In the genomic region with DNA sequence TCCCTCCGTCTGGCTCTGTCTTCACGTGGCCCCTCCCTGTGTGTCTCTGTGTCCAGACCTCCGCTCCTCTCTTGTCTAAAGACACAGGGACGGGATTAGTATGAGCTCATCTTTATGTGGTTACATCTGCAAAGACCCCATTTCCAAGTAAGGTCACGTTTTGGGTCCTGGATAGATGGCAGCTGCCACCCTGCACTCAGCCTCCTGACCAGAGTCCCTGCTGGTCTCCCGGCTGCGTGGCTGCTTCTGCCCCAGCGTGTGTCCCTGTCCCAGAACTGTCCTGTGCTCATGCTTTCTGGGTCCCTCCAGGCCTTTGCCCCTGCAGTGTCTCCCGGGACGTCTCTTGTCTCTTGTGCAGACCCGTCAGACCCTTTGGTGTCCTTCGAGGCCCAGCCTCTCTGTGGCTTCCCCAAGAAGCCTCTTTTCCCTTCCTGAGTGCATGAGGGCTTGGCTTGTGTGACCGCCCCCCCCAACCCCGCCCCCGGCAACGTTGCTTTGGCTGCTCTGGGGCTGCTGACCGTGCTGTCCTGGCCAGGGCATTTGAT, we compare ENCODE assay signal across 25 cellular contexts.
DNase-seq lines count a peak whose midpoint lies in the region; ATAC-seq and TF ChIP-seq lines count a peak whose summit lies in the region.
"Had no signal": no experiment of that assay in that cellular context is flagged by ENCODE, and none has a peak within 500 bp of the region (broad histone marks: within the 10 kb centered on the region; RNA-seq: fewer than 3 reads in every experiment).

No MANE protein-coding gene starts in this region.

- intact Hi-C loops in posterior vena cava (cut with DNase I): no loop called here

- peaks cover 4 to 47% (median 29%) of the 10 kb centered on the region in 10 experiments; a peak in 18 of 20 replicates for H3K4me1 ChIP-seq in BLaER1 treated with 17β-estradiol and CSF1 and Interleukin-3, amounts not matched to agents 10 nM and 100 nM
- H3K4me1 ChIP-seq in SJCRH30: peaks cover 49% of the 10 kb centered on the region

- peak overlapping the region in 9 of 11 experiments; percentile 12 to 79 (median 56); a peak in 16 of 22 replicates for H3K4me2 ChIP-seq in BLaER1 treated with 17β-estradiol and CSF1 and Interleukin-3, amounts not matched to agents 10 nM and 100 nM

- H3K36me3 ChIP-seq in BLaER1 treated with 17β-estradiol and CSF1 and Interleukin-3, amounts not matched to agents 10 nM and 100 nM: no peaks in the 10 kb centered on the region
- no peaks in the 10 kb centered on the region for H3K36me3 ChIP-seq in SJCRH30
- H3K36me3 ChIP-seq: sigmoid colon, transverse colon had no signal

- H3K27me3 Mint-ChIP-seq in glutamatergic neuron (ENCODE audit: unreplicated experiment) (peaks cover 7% of the 10 kb centered on the region), HFFc6 (ENCODE audit: insufficient read depth) (peaks cover 11% of the 10 kb centered on the region)
- H3K27me3 Mint-ChIP-seq: activated CD4-positive, alpha-beta T cell treated with anti-CD3 and anti-CD28 coated beads, Interleukin-2, amount 10 ng/mL, durations not matched to agents 7 days and 5 days; activated naive CD8-positive, alpha-beta T cell treated with anti-CD3 and anti-CD28 coated beads for 36 hours had no signal

- H3K27ac Mint-ChIP-seq in glutamatergic neuron (ENCODE audit: unreplicated experiment) (no peak overlapping the region), HFFc6 (no peak overlapping the region)
- H3K27ac Mint-ChIP-seq: activated CD4-positive, alpha-beta T cell treated with anti-CD3 and anti-CD28 coated beads, Interleukin-2, amount 10 ng/mL, durations not matched to agents 7 days and 5 days; activated naive CD8-positive, alpha-beta T cell treated with anti-CD3 and anti-CD28 coated beads for 36 hours; dendritic cell treated with granulocyte-macrophage colony-stimulating factor and Interleukin-4, amounts not matched to agents 40 ng/mL and 50 ng/mL, for 4 days; endodermal cell; progenitor cell of endocrine pancreas; T-cell had no signal

- H3K9ac ChIP-seq in BLaER1 treated with 17β-estradiol and CSF1 and Interleukin-3, amounts not matched to agents 10 nM and 100 nM: peak overlapping the region in 4 of 11 experiments; percentile 3 to 39 (median 26); a peak in 3 of 22 replicates

- H4K20me1 ChIP-seq in BLaER1 treated with 17β-estradiol and CSF1 and Interleukin-3, amounts not matched to agents 10 nM and 100 nM: peaks cover 0 to 7% (median 0%) of the 10 kb centered on the region in 11 experiments; a peak in 2 of 22 replicates

- H3K9me3 ChIP-seq in BLaER1 treated with 17β-estradiol and CSF1 and Interleukin-3, amounts not matched to agents 10 nM and 100 nM (replicated peaks in 1 of 11): no peaks in the 10 kb centered on the region; a peak in 1 of 22 replicates
- no peaks in the 10 kb centered on the region for H3K9me3 ChIP-seq in SJCRH30 (replicated peaks)
- H3K9me3 ChIP-seq: sigmoid colon, transverse colon had no signal

- H3K9me3 Mint-ChIP-seq in glutamatergic neuron (ENCODE audit: unreplicated experiment): no peaks in the 10 kb centered on the region
- no peaks in the 10 kb centered on the region for H3K9me3 Mint-ChIP-seq in HFFc6
- H3K9me3 Mint-ChIP-seq: activated CD4-positive, alpha-beta T cell treated with anti-CD3 and anti-CD28 coated beads, Interleukin-2, amount 10 ng/mL, durations not matched to agents 7 days and 5 days; activated naive CD8-positive, alpha-beta T cell treated with anti-CD3 and anti-CD28 coated beads for 36 hours; dendritic cell treated with granulocyte-macrophage colony-stimulating factor and Interleukin-4, amounts not matched to agents 40 ng/mL and 50 ng/mL, for 4 days; endodermal cell; T-cell had no signal

- H3K27ac ChIP-seq in BLaER1 treated with 17β-estradiol and CSF1 and Interleukin-3, amounts not matched to agents 10 nM and 100 nM: 0 out of 22 replicates have a peak overlapping the region, but pooled peaks of 1 of the 11 experiments have one; percentile 6
- H3K27ac ChIP-seq in SJCRH30: peak overlapping the region; percentile 47
- H3K27ac ChIP-seq: transverse colon had no signal

- ATAC-seq in HG02759 (IDR thresholded peaks at IDR 0.05; ENCODE audit: unreplicated experiment) (no peak), GM19351 (IDR thresholded peaks at IDR 0.05; ENCODE audit: unreplicated experiment) (no peak)
- ATAC-seq: T-cell had no signal

- no peaks in the 10 kb centered on the region for H3K27me3 ChIP-seq in BLaER1 treated with 17β-estradiol and CSF1 and Interleukin-3, amounts not matched to agents 10 nM and 100 nM
- H3K27me3 ChIP-seq in SJCRH30: no peaks in the 10 kb centered on the region
- H3K27me3 ChIP-seq: sigmoid colon, transverse colon had no signal

- no peak for TF ChIP-seq CTCF in glutamatergic neuron (IDR thresholded peaks at IDR 0.05; ENCODE audit: partially characterized antibody, unreplicated experiment)
- no peak for TF ChIP-seq CTCF in HFFc6 (IDR thresholded peaks at IDR 0.05)

- DNase-seq in SJCRH30: peak; percentile 35 to 68
- DNase-seq in glutamatergic neuron: no peak
- DNase-seq in posterior vena cava (ENCODE audit: low spot score): peak; percentile 72
- DNase-seq in HFFc6: no peak
- no peak for DNase-seq in NCI-H526 treated with DMSO at 0.1 percent for 48 hours (lab: John Stamatoyannopoulos, UW)
- DNase-seq: activated CD4-positive, alpha-beta T cell treated with anti-CD3 and anti-CD28 coated beads, Interleukin-2, amount 10 ng/mL, durations not matched to agents 7 days and 5 days; activated effector memory CD4-positive, alpha-beta T cell treated with anti-CD3 and anti-CD28 coated beads, Interleukin-2, amount 50 U/mL, for 16 hours; activated naive CD8-positive, alpha-beta T cell treated with anti-CD3 and anti-CD28 coated beads for 36 hours; central memory CD4-positive, alpha-beta T cell; endodermal cell; foreskin fibroblast; HCEC 1CT; NCI-H146; NCI-H345; NCI-H748 treated with DMSO at 0.1 percent for 48 hours; RPMI8226; sigmoid colon; stimulated activated CD4-positive, alpha-beta T cell treated with anti-CD3 and anti-CD28 coated beads, Interleukin-4, amount 100 ng/mL, for 24 hours; T-cell; transverse colon had no signal

- H3K36me3 Mint-ChIP-seq in glutamatergic neuron (ENCODE audit: unreplicated experiment) (no peaks in the 10 kb centered on the region), HFFc6 (ENCODE audit: low read depth) (no peaks in the 10 kb centered on the region)
- H3K36me3 Mint-ChIP-seq: activated naive CD8-positive, alpha-beta T cell treated with anti-CD3 and anti-CD28 coated beads for 36 hours; T-cell had no signal

- H3K4me1 Mint-ChIP-seq in glutamatergic neuron (ENCODE audit: low read depth, unreplicated experiment) (peaks cover 21% of the 10 kb centered on the region), HFFc6 (ENCODE audit: low read depth) (peaks cover 11% of the 10 kb centered on the region)
- H3K4me1 Mint-ChIP-seq: activated CD4-positive, alpha-beta T cell treated with anti-CD3 and anti-CD28 coated beads, Interleukin-2, amount 10 ng/mL, durations not matched to agents 7 days and 5 days; activated naive CD8-positive, alpha-beta T cell treated with anti-CD3 and anti-CD28 coated beads for 36 hours; endodermal cell had no signal

- H3K4me3 ChIP-seq in BLaER1 treated with 17β-estradiol and CSF1 and Interleukin-3, amounts not matched to agents 10 nM and 100 nM: no peak overlapping the region
- peak overlapping the region; percentile 18 for H3K4me3 ChIP-seq in SJCRH30
- H3K4me3 ChIP-seq: sigmoid colon, transverse colon had no signal

- H3K4me3 Mint-ChIP-seq in glutamatergic neuron (ENCODE audit: unreplicated experiment) (peak overlapping the region; percentile 50), HFFc6 (no peak overlapping the region)
- H3K4me3 Mint-ChIP-seq: activated CD4-positive, alpha-beta T cell treated with anti-CD3 and anti-CD28 coated beads, Interleukin-2, amount 10 ng/mL, durations not matched to agents 7 days and 5 days; activated naive CD8-positive, alpha-beta T cell treated with anti-CD3 and anti-CD28 coated beads for 36 hours; dendritic cell treated with granulocyte-macrophage colony-stimulating factor and Interleukin-4, amounts not matched to agents 40 ng/mL and 50 ng/mL, for 4 days; endodermal cell; T-cell had no signal

Comparison
In these comparisons a context has a peak if more than half of its experiments do, and no peak if none do; other contexts are left out.
1. DNase-seq: peak in SJCRH30 (2 of 2) and posterior vena cava (single experiment); none in glutamatergic neuron (single experiment), HFFc6 (single experiment) and NCI-H526 treated with DMSO at 0.1 percent for 48 hours (single experiment).